Comparison of ENCODE assay signal across 9 cellular contexts in genomic region chr7:12635830-12636229, GRCh38. TPM values are rescaled to one million over a fixed set of nuclear protein-coding genes. Genes with fewer than 3 reads are reported as not detected.
DNase-seq lines count a peak whose midpoint lies in the region; ATAC-seq, FAIRE-seq and TF ChIP-seq lines count a peak whose summit lies in the region.
"Had no signal": no experiment of that assay in that cellular context is flagged by ENCODE, and none has a peak within 500 bp of the region (broad histone marks: within the 10 kb centered on the region; RNA-seq: fewer than 3 reads in every experiment).

No MANE protein-coding gene starts in this region.

- in situ Hi-C loops in T47D (cut with HindIII; ENCODE audit: low pct_unique_long_range_greater_than_20kb, low sequenced_read_pairs), result no loop called here

- peak; percentile 10 to 54 for ATAC-seq in CD4-positive, CD25-positive, alpha-beta regulatory T cell (ENCODE audit: low read depth in 2 of 2)
- ATAC-seq in GM19351 (IDR thresholded peaks at IDR 0.05; ENCODE audit: unreplicated experiment) (peak; percentile 64), HG03354 (IDR thresholded peaks at IDR 0.05; ENCODE audit: poor library complexity, severe bottlenecking, unreplicated experiment) (peak; percentile 77), GM21360 (IDR thresholded peaks at IDR 0.05; ENCODE audit: unreplicated experiment) (no peak)
- ATAC-seq: HCT116 had no signal

- TF ChIP-seq CTCF in progenitor cell of endocrine pancreas (IDR thresholded peaks at IDR 0.05; ENCODE audit: unreplicated experiment), result no peak

- no peaks in the 10 kb centered on the region for H3K9me3 ChIP-seq in CD4-positive, CD25-positive, alpha-beta regulatory T cell (ENCODE audit: control insufficient read depth in 2 of 2, low read length in 2 of 2)

- H3K27me3 Mint-ChIP-seq in CD4-positive, CD25-positive, alpha-beta regulatory T cell, result no peaks in the 10 kb centered on the region
- H3K27me3 Mint-ChIP-seq in progenitor cell of endocrine pancreas, result no peaks in the 10 kb centered on the region

- no peaks in the 10 kb centered on the region for H3K4me1 ChIP-seq in CD4-positive, CD25-positive, alpha-beta regulatory T cell (ENCODE audit: control insufficient read depth, insufficient read depth, low read length, poor library complexity, severe bottlenecking)

- H3K27me3 ChIP-seq in CD4-positive, CD25-positive, alpha-beta regulatory T cell (ENCODE audit: control insufficient read depth, insufficient read depth, low read length), result no peaks in the 10 kb centered on the region

- peak overlapping the region; percentile 11 for H3K27ac ChIP-seq in CD4-positive, CD25-positive, alpha-beta regulatory T cell (ENCODE audit: insufficient read depth, low read length, poor library complexity, severe bottlenecking)

- H3K27ac Mint-ChIP-seq in CD4-positive, CD25-positive, alpha-beta regulatory T cell, result peak overlapping the region; percentile 60 to 88 (median 86)
- H3K27ac Mint-ChIP-seq in progenitor cell of endocrine pancreas, result no peak overlapping the region

- H3K36me3 ChIP-seq in CD4-positive, CD25-positive, alpha-beta regulatory T cell (ENCODE audit: control insufficient read depth, insufficient read depth, low read length), result no peaks in the 10 kb centered on the region

- peak in 2 of 3 donors; percentile 25 to 69 for DNase-seq in CD4-positive, CD25-positive, alpha-beta regulatory T cell
- DNase-seq in T47D (ENCODE audit: low read depth in 1 of 2, low spot score in 1 of 2), result peak; percentile 28 to 73
- peak; percentile 17 for DNase-seq in urothelium cell line (ENCODE audit: low spot score)
- DNase-seq in progenitor cell of endocrine pancreas (ENCODE audit: low spot score, unreplicated experiment), result no peak
- DNase-seq in NCI-H187 treated with DMSO at 0.1 percent for 48 hours (lab: John Stamatoyannopoulos, UW), result no peak

- H3K9me3 Mint-ChIP-seq in CD4-positive, CD25-positive, alpha-beta regulatory T cell, result no peaks in the 10 kb centered on the region
- no peaks in the 10 kb centered on the region for H3K9me3 Mint-ChIP-seq in progenitor cell of endocrine pancreas (ENCODE audit: low read depth)

- H3K4me1 Mint-ChIP-seq in CD4-positive, CD25-positive, alpha-beta regulatory T cell, result peaks cover 0 to 23% (median 14%) of the 10 kb centered on the region in 4 donors
- peaks cover 3% of the 10 kb centered on the region for H3K4me1 Mint-ChIP-seq in progenitor cell of endocrine pancreas (ENCODE audit: low read depth)

- no peaks in the 10 kb centered on the region for H3K36me3 Mint-ChIP-seq in CD4-positive, CD25-positive, alpha-beta regulatory T cell
- H3K36me3 Mint-ChIP-seq in progenitor cell of endocrine pancreas (ENCODE audit: insufficient read depth), result no peaks in the 10 kb centered on the region

- peak overlapping the region in 3 of 4 donors; percentile 77 to 81 (median 79) for H3K4me3 Mint-ChIP-seq in CD4-positive, CD25-positive, alpha-beta regulatory T cell
- no peak overlapping the region for H3K4me3 Mint-ChIP-seq in progenitor cell of endocrine pancreas (ENCODE audit: low read depth)

- peak; percentile 53 for FAIRE-seq in urothelium cell line (lab: Jason Lieb, UNC)

- peak overlapping the region; percentile 87 for H3K4me3 ChIP-seq in CD4-positive, CD25-positive, alpha-beta regulatory T cell (ENCODE audit: low read depth, low read length)

RNA-seq across cellular contexts. Expression of gene ARL4A, which starts 51.6 kb away (rescaled TPM):
- 52.0 TPM for total RNA-seq in CD4-positive, CD25-positive, alpha-beta regulatory T cell
- polyA plus RNA-seq in CD4-positive, CD25-positive, alpha-beta regulatory T cell, result 10 to 100 TPM; 28.6 to 40.8 (median 34.0) TPM
- 10.9 and 12.6 TPM in 2 replicates for total RNA-seq in progenitor cell of endocrine pancreas

Comparison
In these comparisons a context has a peak if more than half of its experiments do, and no peak if none do; other contexts are left out.
1. DNase-seq: peak in CD4-positive, CD25-positive, alpha-beta regulatory T cell (2 of 3), T47D (2 of 2) and urothelium cell line (single experiment); none in progenitor cell of endocrine pancreas (single experiment) and NCI-H187 treated with DMSO at 0.1 percent for 48 hours (single experiment).